Comparison of ENCODE assay signal across 1 cellular context in genomic region chr10:17023386-17024298, GRCh38.
TF ChIP-seq lines count a peak whose summit lies in the region.

No MANE protein-coding gene starts in this region.

TF ChIP-seq in K562, 482 proteins besides CTCF, POLR2A, EP300 and RAD21 (continued from another document and continues in another):
- no peak for TF ChIP-seq ELK3 (CRISPR knock-in tag; IDR thresholded peaks at IDR 0.05)
- no peak for TF ChIP-seq SRSF3 (IDR thresholded peaks at IDR 0.05; ENCODE audit: insufficient read depth, low read length)
- no peak for TF ChIP-seq HDAC8 (tag; IDR thresholded peaks at IDR 0.05)
- no peak for TF ChIP-seq SFPQ (IDR thresholded peaks at IDR 0.05; ENCODE audit: low read depth, low read length)
- TF ChIP-seq HNRNPUL1 (IDR thresholded peaks at IDR 0.05; ENCODE audit: low read length): no peak
- no peak for TF ChIP-seq MXI1 (IDR thresholded peaks at IDR 0.05; ENCODE audit: low read depth, low read length)
- no peak for TF ChIP-seq NR3C1 (CRISPR knock-in tag; IDR thresholded peaks at IDR 0.05)
- no peak for TF ChIP-seq MCM3 (IDR thresholded peaks at IDR 0.05)
- no peak for TF ChIP-seq TEAD1 (CRISPR knock-in tag; IDR thresholded peaks at IDR 0.05)
- TF ChIP-seq NFIX (CRISPR knock-in tag; IDR thresholded peaks at IDR 0.05; ENCODE audit: low read depth): no peak
- TF ChIP-seq XRCC3 (IDR thresholded peaks at IDR 0.05): no peak
- no peak for TF ChIP-seq ZNF583 (CRISPR knock-in tag; IDR thresholded peaks at IDR 0.05)
- no peak for TF ChIP-seq BHLHE40 (IDR thresholded peaks at IDR 0.05; ENCODE audit: low read length)
- TF ChIP-seq SRSF7 (optimal IDR thresholded peaks at IDR 0.05; ENCODE audit: low read depth, low read length): no peak
- no peak for TF ChIP-seq DIDO1 (tag; IDR thresholded peaks at IDR 0.05; ENCODE audit: low read depth)
- TF ChIP-seq AFF4 (CRISPR knock-in tag; IDR thresholded peaks at IDR 0.05): no peak
- peak; percentile 66; the same call in 1 of the 2 replicates for TF ChIP-seq MYBL2 (IDR thresholded peaks at IDR 0.05; ENCODE audit: low read depth)
- no peak for TF ChIP-seq MYBL2 (CRISPR knock-in tag; IDR thresholded peaks at IDR 0.05; ENCODE audit: borderline replicate concordance)
- TF ChIP-seq SP1 (CRISPR knock-in tag; IDR thresholded peaks at IDR 0.05): no peak
- TF ChIP-seq NBN (IDR thresholded peaks at IDR 0.05; ENCODE audit: low read depth): peak; percentile 33; the same call in 1 of the 2 replicates
- no peak for TF ChIP-seq ZBTB17 (CRISPR knock-in tag; IDR thresholded peaks at IDR 0.05)
- TF ChIP-seq SP2 (IDR thresholded peaks at IDR 0.05; ENCODE audit: extremely low read depth, low read depth, low read length, poor library complexity, severe bottlenecking): no peak
- TF ChIP-seq KDM5B (IDR thresholded peaks at IDR 0.05; ENCODE audit: insufficient replicate concordance, low read depth, low read length): no peak
- TF ChIP-seq MBD1 (CRISPR knock-in tag; IDR thresholded peaks at IDR 0.05): no peak
- no peak for TF ChIP-seq ZNF57 (CRISPR knock-in tag; IDR thresholded peaks at IDR 0.05)
- peak; percentile 82 for TF ChIP-seq ATF3 (IDR thresholded peaks at IDR 0.05)
- no peak for TF ChIP-seq ATF3 (CRISPR knock-in tag; conservative IDR thresholded peaks at IDR 0.05)
- TF ChIP-seq ZBTB12 (CRISPR knock-in tag; IDR thresholded peaks at IDR 0.05): no peak
- TF ChIP-seq E2F6 (IDR thresholded peaks at IDR 0.05; ENCODE audit: borderline replicate concordance in 1 of 2, extremely low read depth in 1 of 2, insufficient read depth in 1 of 2, insufficient read length in 1 of 2, low read depth in 1 of 2, low read length in 1 of 2, poor library complexity in 1 of 2, severe bottlenecking in 1 of 2): peak in 1 of 2 experiments; percentile 44
- TF ChIP-seq POLR3G (IDR thresholded peaks at IDR 0.05; ENCODE audit: extremely low read depth, insufficient read length, insufficient replicate concordance): no peak
- TF ChIP-seq GATA2 (CRISPR knock-in tag; IDR thresholded peaks at IDR 0.05): no peak
- TF ChIP-seq FOXP1 (CRISPR knock-in tag; IDR thresholded peaks at IDR 0.05): no peak
- no peak for TF ChIP-seq MTA3 (IDR thresholded peaks at IDR 0.05; ENCODE audit: borderline replicate concordance)
- TF ChIP-seq ZBTB34 (CRISPR knock-in tag; IDR thresholded peaks at IDR 0.05): no peak
- TF ChIP-seq GTF2F1 (IDR thresholded peaks at IDR 0.05; ENCODE audit: low read depth, low read length): no peak
- no peak for TF ChIP-seq ZNF232 (CRISPR knock-in tag; IDR thresholded peaks at IDR 0.05)
- no peak for TF ChIP-seq CREB1 (IDR thresholded peaks at IDR 0.05)
- no peak for TF ChIP-seq CREB1 (CRISPR knock-in tag; IDR thresholded peaks at IDR 0.05)
- no peak for TF ChIP-seq CBFA2T2 (conservative IDR thresholded peaks at IDR 0.05)
- TF ChIP-seq MNT (conservative IDR thresholded peaks at IDR 0.05): peak in 1 of 2 experiments; percentile 36; a peak in 1 of 4 replicates
- no peak for TF ChIP-seq ATF1 (CRISPR knock-in tag; IDR thresholded peaks at IDR 0.05)
- TF ChIP-seq ATF1 (tag; IDR thresholded peaks at IDR 0.05): peak; percentile 42; the same call in 1 of the 2 replicates
- TF ChIP-seq ZNF280B (CRISPR knock-in tag; IDR thresholded peaks at IDR 0.05): no peak
- TF ChIP-seq SMARCA4 (IDR thresholded peaks at IDR 0.05): peak; percentile 78
- TF ChIP-seq KLF13 (tag; IDR thresholded peaks at IDR 0.05; ENCODE audit: borderline replicate concordance, low read depth): no peak
- TF ChIP-seq PHTF2 (CRISPR knock-in tag; IDR thresholded peaks at IDR 0.05): no peak
- no peak for TF ChIP-seq ZEB2 (IDR thresholded peaks at IDR 0.05)
- TF ChIP-seq DNMT1 (IDR thresholded peaks at IDR 0.05): no peak
- no peak for TF ChIP-seq ZNF23 (CRISPR knock-in tag; IDR thresholded peaks at IDR 0.05)
- TF ChIP-seq NR0B1 (IDR thresholded peaks at IDR 0.05; ENCODE audit: partially characterized antibody): no peak
- TF ChIP-seq POLR2AphosphoS2 (IDR thresholded peaks at IDR 0.05; ENCODE audit: low read length): no peak
- no peak for TF ChIP-seq SMC3 (conservative IDR thresholded peaks at IDR 0.05; ENCODE audit: insufficient read depth, low read depth, low read length)
